Comparison of ENCODE assay signal across 18 cellular contexts in the genomic region with DNA sequence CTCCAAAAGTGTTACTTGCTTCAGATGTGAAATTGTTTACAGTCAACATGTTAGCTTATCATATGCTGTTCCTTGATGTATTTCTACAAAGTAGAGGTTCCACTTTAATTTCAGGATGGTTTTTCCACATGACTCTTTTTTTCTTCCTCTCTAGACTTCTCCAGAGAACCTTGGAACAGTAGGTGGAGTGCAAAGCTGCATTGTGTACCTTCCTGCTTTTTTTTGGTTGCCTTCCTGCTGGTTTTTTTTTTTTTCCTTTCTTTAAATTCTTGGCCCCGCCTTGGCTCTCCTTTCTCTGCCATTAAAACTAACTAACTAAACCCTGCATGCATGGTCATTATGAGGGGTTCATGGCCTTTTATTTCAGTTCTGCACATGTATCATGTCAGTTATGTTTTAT. TPM values are rescaled to one million over a fixed set of nuclear protein-coding genes. Genes with fewer than 3 reads are reported as not detected.
DNase-seq lines count a peak whose midpoint lies in the region; ATAC-seq and TF ChIP-seq lines count a peak whose summit lies in the region.
"Had no signal": no experiment of that assay in that cellular context is flagged by ENCODE, and none has a peak within 500 bp of the region (broad histone marks: within the 10 kb centered on the region; RNA-seq: fewer than 3 reads in every experiment).

No MANE protein-coding gene starts in this region.

- H3K27ac ChIP-seq in CD4-positive, alpha-beta memory T cell (ENCODE audit: low read depth, low read length) = no peak overlapping the region
- H3K27ac ChIP-seq in GM23338 (ENCODE audit: low read depth) = peak overlapping the region; percentile 30; the same call in 1 of the 2 replicates
- H3K27ac ChIP-seq: A549, HL-60 had no signal

- CTCF ChIA-PET in CD4-positive, alpha-beta memory T cell (lab: Charles Lee; ENCODE audit: partially characterized antibody) = no interaction called here
- CTCF ChIA-PET in WTC11 (lab: Charles Lee) (no interaction called here), Calu3 (lab: Charles Lee) (no interaction called here)

- peaks cover 13 to 18% of the 10 kb centered on the region in 2 donors for H3K36me3 Mint-ChIP-seq in CD4-positive, alpha-beta memory T cell
- H3K36me3 Mint-ChIP-seq in GM23338 (ENCODE audit: low read depth) (peaks cover 24% of the 10 kb centered on the region), WTC11 (peaks cover 16% of the 10 kb centered on the region), endothelial cell (ENCODE audit: low read depth, unreplicated experiment) (peaks cover 10% of the 10 kb centered on the region), Calu3 (ENCODE audit: insufficient read depth, unreplicated experiment) (peaks cover 19% of the 10 kb centered on the region)

- H3K27ac Mint-ChIP-seq in CD4-positive, alpha-beta memory T cell = peak overlapping the region in 4 of 7 donors; percentile 8 to 70 (median 53)
- H3K27ac Mint-ChIP-seq in GM23338 (no peak overlapping the region; the same call in 1 of the 2 replicates), WTC11 (0 out of 2 replicates have a peak overlapping the region, but pooled peaks have one; percentile 5), endothelial cell (ENCODE audit: unreplicated experiment) (peak overlapping the region; percentile 87), Calu3 (ENCODE audit: unreplicated experiment) (no peak overlapping the region)

- no peak overlapping the region for H2AFZ ChIP-seq in GM23338

- peaks cover 5% of the 10 kb centered on the region for H3K79me2 ChIP-seq in GM23338 (replicated peaks; ENCODE audit: insufficient read depth)

- H3K9me3 ChIP-seq in CD4-positive, alpha-beta memory T cell (ENCODE audit: control insufficient read depth in 1 of 2, low read length in 2 of 2) = no peaks in the 10 kb centered on the region
- H3K9me3 ChIP-seq: A549, Caco-2 had no signal

- no peak overlapping the region for H3K4me3 Mint-ChIP-seq in CD4-positive, alpha-beta memory T cell
- H3K4me3 Mint-ChIP-seq in GM23338 (no peak overlapping the region), WTC11 (no peak overlapping the region), endothelial cell (ENCODE audit: unreplicated experiment) (no peak overlapping the region), Calu3 (ENCODE audit: low read depth, unreplicated experiment) (no peak overlapping the region)
- H3K4me3 Mint-ChIP-seq: CD14-positive monocyte; CD8-positive, alpha-beta memory T cell; H9 had no signal

- intact Hi-C loops in CD4-positive, alpha-beta memory T cell (cut with micrococcal nuclease) = no loop called here
- intact Hi-C loops in Calu3 (cut with micrococcal nuclease; ENCODE audit: unreplicated experiment) = no loop called here

- H3F3A ChIP-seq in GM23338 (replicated peaks; ENCODE audit: low read depth) = no peaks in the 10 kb centered on the region

- peaks cover 4 to 10% (median 6%) of the 10 kb centered on the region in 4 donors for H3K4me1 Mint-ChIP-seq in CD4-positive, alpha-beta memory T cell
- H3K4me1 Mint-ChIP-seq in GM23338 = peaks cover 14% of the 10 kb centered on the region
- peaks cover 14% of the 10 kb centered on the region for H3K4me1 Mint-ChIP-seq in WTC11
- H3K4me1 Mint-ChIP-seq in endothelial cell (ENCODE audit: unreplicated experiment) = peaks cover 45% of the 10 kb centered on the region
- H3K4me1 Mint-ChIP-seq in Calu3 (ENCODE audit: low read depth, unreplicated experiment) = peaks cover 16% of the 10 kb centered on the region

- H3K27me3 Mint-ChIP-seq in CD4-positive, alpha-beta memory T cell = no peaks in the 10 kb centered on the region
- H3K27me3 Mint-ChIP-seq in GM23338 (ENCODE audit: insufficient read depth, low read depth, poor library complexity) (peaks cover 3% of the 10 kb centered on the region), WTC11 (ENCODE audit: low read depth) (no peaks in the 10 kb centered on the region), endothelial cell (ENCODE audit: unreplicated experiment) (peaks cover 12% of the 10 kb centered on the region), Calu3 (ENCODE audit: unreplicated experiment) (no peaks in the 10 kb centered on the region)
- H3K27me3 Mint-ChIP-seq: CD8-positive, alpha-beta memory T cell had no signal

- no peak overlapping the region for H3K4me2 ChIP-seq in GM23338
- H3K4me2 ChIP-seq: A549 had no signal

- H3K4me1 ChIP-seq in CD4-positive, alpha-beta memory T cell (ENCODE audit: insufficient read depth, low read length) = no peaks in the 10 kb centered on the region
- H3K4me1 ChIP-seq in GM23338 (ENCODE audit: insufficient read depth) = peaks cover 6% of the 10 kb centered on the region
- H3K4me1 ChIP-seq: Caco-2 had no signal

- H3K9me3 Mint-ChIP-seq in CD4-positive, alpha-beta memory T cell = no peaks in the 10 kb centered on the region
- H3K9me3 Mint-ChIP-seq in GM23338 (no peaks in the 10 kb centered on the region), WTC11 (no peaks in the 10 kb centered on the region), endothelial cell (ENCODE audit: unreplicated experiment) (no peaks in the 10 kb centered on the region), Calu3 (ENCODE audit: low read depth, unreplicated experiment) (no peaks in the 10 kb centered on the region)
- H3K9me3 Mint-ChIP-seq: CD8-positive, alpha-beta memory T cell; H9 had no signal

- H3K4me3 ChIP-seq in CD4-positive, alpha-beta memory T cell (ENCODE audit: low read length in 2 of 2) = no peak overlapping the region
- H3K4me3 ChIP-seq in GM23338 = no peak overlapping the region
- H3K4me3 ChIP-seq: A549, K562 had no signal

- DNase-seq in CD4-positive, alpha-beta memory T cell = no peak
- DNase-seq in GM23338 (ENCODE audit: low spot score) (no peak), WTC11 (ENCODE audit: low spot score) (no peak), endothelial cell (ENCODE audit: low spot score) (no peak), NCI-H128 (lab: John Stamatoyannopoulos, UW; ENCODE audit: unreplicated experiment) (no peak), Calu3 (no peak)
- DNase-seq: Caco-2; CD8-positive, alpha-beta memory T cell; DMS53; GF-D8; GOT3; H9 had no signal

- peaks cover 3% of the 10 kb centered on the region; the same call in 1 of the 2 replicates for H4K20me1 ChIP-seq in GM23338 (replicated peaks; ENCODE audit: insufficient read depth)

- H3K27me3 ChIP-seq in CD4-positive, alpha-beta memory T cell (ENCODE audit: insufficient read depth, low read length) = no peaks in the 10 kb centered on the region
- H3K27me3 ChIP-seq in GM23338 (ENCODE audit: insufficient read depth) = no peaks in the 10 kb centered on the region

- TF ChIP-seq CTCF in GM23338 (conservative IDR thresholded peaks at IDR 0.05; ENCODE audit: low read depth in 2 of 2) = no peak
- TF ChIP-seq CTCF in WTC11 (IDR thresholded peaks at IDR 0.05) = no peak
- TF ChIP-seq CTCF in endothelial cell (IDR thresholded peaks at IDR 0.05; ENCODE audit: unreplicated experiment) = no peak
- no peak for TF ChIP-seq CTCF in Calu3 (IDR thresholded peaks at IDR 0.05; ENCODE audit: unreplicated experiment)

- no TSS peak for BruUV-seq in Calu3 (replicated peaks; lab: Mats Ljungman, UMichigan)

- no peak for ATAC-seq in GM23338
- no peak for ATAC-seq in WTC11
- no peak for ATAC-seq in GM18867 (IDR thresholded peaks at IDR 0.05; ENCODE audit: unreplicated experiment)
- no peak for ATAC-seq in HG03039 (IDR thresholded peaks at IDR 0.05; ENCODE audit: unreplicated experiment)
- ATAC-seq: A549, K562 had no signal

- H3K36me3 ChIP-seq in CD4-positive, alpha-beta memory T cell (ENCODE audit: insufficient read depth, low read length) = no peaks in the 10 kb centered on the region
- H3K36me3 ChIP-seq in GM23338 (ENCODE audit: insufficient read depth) = peaks cover 9% of the 10 kb centered on the region; the same call in 1 of the 2 replicates

- POLR2A ChIA-PET in CD4-positive, alpha-beta memory T cell (lab: Charles Lee; ENCODE audit: partially characterized antibody) = no interaction called here
- POLR2A ChIA-PET in WTC11 (lab: Charles Lee) = no interaction called here

- no peaks in the 10 kb centered on the region for H3K9me2 ChIP-seq in GM23338 (ENCODE audit: insufficient read depth)

TF ChIP-seq in GM23338, 12 proteins besides CTCF, POLR2A, EP300 and RAD21 (continues in another document):
- TF ChIP-seq EZH2 (IDR thresholded peaks at IDR 0.05; ENCODE audit: low read depth, unreplicated experiment) (no peak), NANOG (IDR thresholded peaks at IDR 0.05; ENCODE audit: borderline replicate concordance) (no peak)

TF ChIP-seq in WTC11, 78 proteins besides CTCF, POLR2A, EP300 and RAD21 (continues in another document):
- TF ChIP-seq ZNF396 (CRISPR knock-in tag; IDR thresholded peaks at IDR 0.05; ENCODE audit: borderline replicate concordance) = no peak

RNA-seq across cellular contexts. Expression of a gene that starts 48.2 kb away (rescaled TPM):
- 10 to 100 TPM; 16.7 to 18.4 TPM for total RNA-seq in CD4-positive, alpha-beta memory T cell
- 10 to 100 TPM in 1 of 2 donors, 1 to 10 TPM in 1; 7.8 to 11.7 TPM for polyA plus RNA-seq in CD4-positive, alpha-beta memory T cell
- total RNA-seq in GM23338 (2014; rRNA removed; shearing (Covaris generic)) = 88.8 and 97.4 TPM in 2 replicates
- polyA plus RNA-seq in GM23338 (2016; fragmentation: Nextera tagmentation; extraction: Ambion mirVana) = 35.6 and 36.9 TPM in 2 replicates
- total RNA-seq in WTC11 (2021) = 93.2 to 103 TPM (median 98.2 TPM) in 3 replicates
- total RNA-seq in endothelial cell (ENCODE audit: unreplicated experiment) = 21.9 TPM
- total RNA-seq in Calu3 (2022) = 95.3 and 95.9 TPM in 2 replicates

Comparison
In these comparisons a context has a peak if more than half of its experiments do, and no peak if none do; other contexts are left out.
1. H3K27ac Mint-ChIP-seq: peak in CD4-positive, alpha-beta memory T cell (4 of 7), WTC11 (single experiment) and endothelial cell (single experiment); none in GM23338 (single experiment) and Calu3 (single experiment).